ENCODE assay signal across 8 cellular contexts in the genomic region with DNA sequence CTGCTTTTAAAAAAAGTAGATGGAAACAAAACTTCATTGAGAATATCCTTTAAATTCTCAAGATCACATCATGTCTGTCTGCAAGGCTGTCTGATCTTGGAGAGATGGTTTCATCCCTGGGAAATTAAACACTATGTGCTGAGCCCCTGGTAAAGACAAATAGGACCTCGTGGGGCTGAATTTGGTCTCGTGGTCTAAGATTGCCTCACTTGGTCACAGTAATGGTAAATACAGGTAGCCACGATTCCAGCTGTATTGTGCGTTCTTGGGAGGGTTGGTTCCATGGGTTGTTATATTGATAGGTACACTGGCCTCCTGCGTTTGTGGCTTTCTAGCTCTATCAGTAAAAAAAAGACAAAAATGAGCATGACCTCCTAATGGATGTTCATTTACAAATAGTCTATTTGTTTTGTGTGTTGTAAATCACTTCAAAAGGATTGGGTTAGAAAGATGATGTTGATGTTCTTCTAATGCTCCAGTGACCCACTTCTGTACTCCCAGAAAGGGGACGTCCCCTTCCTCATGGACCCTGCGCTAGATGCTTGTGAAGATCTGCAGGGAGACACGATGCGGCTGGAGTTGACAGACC. TPM values are rescaled to one million over a fixed set of nuclear protein-coding genes. Genes with fewer than 3 reads are reported as not detected.
DNase-seq lines count a peak whose midpoint lies in the region; ATAC-seq and TF ChIP-seq lines count a peak whose summit lies in the region.

No MANE protein-coding gene starts in this region.

- no peak for ATAC-seq in natural killer cell treated with Interleukin-12 subunit alpha and Interleukin-12 subunit beta and Interleukin-15 and Interleukin-18, amount 100 ng/mL, for 72 hours
- ATAC-seq in GM21723 (IDR thresholded peaks at IDR 0.05; ENCODE audit: unreplicated experiment) (no peak), GM18909 (IDR thresholded peaks at IDR 0.05; ENCODE audit: poor library complexity, unreplicated experiment) (no peak), omental fat pad (ENCODE audit: low FRiP score) (no peak)

- no peak overlapping the region for H2BK12ac ChIP-seq in neuronal stem cell (ENCODE audit: low read length)

- H3K4me3 ChIP-seq in BLaER1 (peak overlapping the region; percentile 93), Karpas-422 (ENCODE audit: low read length) (peak overlapping the region; percentile 97), neuronal stem cell (ENCODE audit: low read length in 2 of 2) (peak overlapping the region in 1 of 2 donors; percentile 62)

- peaks cover 48% of the 10 kb centered on the region for H3K4me1 ChIP-seq in BLaER1
- peaks cover 39% of the 10 kb centered on the region for H3K4me1 ChIP-seq in Karpas-422 (ENCODE audit: low read length)
- H3K4me1 ChIP-seq in neuronal stem cell (ENCODE audit: control insufficient read depth in 2 of 2, insufficient read depth in 1 of 2, low read depth in 1 of 2, low read length in 2 of 2): peaks cover 5 to 16% of the 10 kb centered on the region in 2 donors

- no peak overlapping the region for H2BK5ac ChIP-seq in neuronal stem cell (ENCODE audit: low read length)

- H3K9me2 ChIP-seq in Karpas-422 (replicated peaks; ENCODE audit: insufficient read depth, low read length): no peaks in the 10 kb centered on the region

- H3K18ac ChIP-seq in neuronal stem cell (ENCODE audit: low read length): no peak overlapping the region

- H3K27me3 ChIP-seq in BLaER1 (no peaks in the 10 kb centered on the region), Karpas-422 (ENCODE audit: low read length) (no peaks in the 10 kb centered on the region), neuronal stem cell (ENCODE audit: control insufficient read depth in 3 of 3, insufficient read depth in 3 of 3, low read depth in 1 of 3, low read length in 3 of 3) (no peaks in the 10 kb centered on the region)

- no peak for DNase-seq in Karpas-422
- DNase-seq in chondrocyte (ENCODE audit: low spot score): no peak
- DNase-seq in natural killer cell treated with Interleukin-12 subunit alpha and Interleukin-12 subunit beta and Interleukin-15 and Interleukin-18, amount 100 ng/mL, for 72 hours (ENCODE audit: low spot score): no peak
- DNase-seq in omental fat pad (ENCODE audit: low spot score): no peak
- DNase-seq in neuronal stem cell (ENCODE audit: low spot score): no peak

- H2BK120ac ChIP-seq in neuronal stem cell (ENCODE audit: low read depth, low read length): no peak overlapping the region

- no peak overlapping the region for H3K23ac ChIP-seq in neuronal stem cell (ENCODE audit: low read depth, low read length, poor library complexity)

- peaks cover 5% of the 10 kb centered on the region for H3K36me3 Mint-ChIP-seq in chondrocyte (ENCODE audit: low read depth)
- peaks cover 16% of the 10 kb centered on the region for H3K36me3 Mint-ChIP-seq in natural killer cell treated with Interleukin-12 subunit alpha and Interleukin-12 subunit beta and Interleukin-15 and Interleukin-18, amount 100 ng/mL, for 72 hours

- H3K79me1 ChIP-seq in neuronal stem cell (ENCODE audit: low read depth, low read length): no peaks in the 10 kb centered on the region

- H2BK15ac ChIP-seq in neuronal stem cell (ENCODE audit: low read length): no peak overlapping the region

- peak overlapping the region; percentile 79 for H3K4me3 Mint-ChIP-seq in chondrocyte (ENCODE audit: unreplicated experiment)
- H3K4me3 Mint-ChIP-seq in natural killer cell treated with Interleukin-12 subunit alpha and Interleukin-12 subunit beta and Interleukin-15 and Interleukin-18, amount 100 ng/mL, for 72 hours: peak overlapping the region; percentile 96

- H3K9ac ChIP-seq in BLaER1 (peak overlapping the region; percentile 99), Karpas-422 (ENCODE audit: low read length) (peak overlapping the region; percentile 95), neuronal stem cell (ENCODE audit: low read depth, low read length, poor library complexity) (no peak overlapping the region)

- H4K20me1 ChIP-seq in BLaER1 (peaks cover 63% of the 10 kb centered on the region), Karpas-422 (ENCODE audit: insufficient read depth, low read depth, low read length) (peaks cover 42% of the 10 kb centered on the region; the same call in 1 of the 2 replicates)

- no CpG with 5 or more reads among the region's 9 CpGs for WGBS in neuronal stem cell (ENCODE audit: extremely low coverage in 2 of 2, insufficient read length in 2 of 2, insufficient replicate concordance in 1 of 2), 2 donors

- H3K14ac ChIP-seq in neuronal stem cell (ENCODE audit: low read length): no peak overlapping the region

- no peak overlapping the region for H3K4ac ChIP-seq in neuronal stem cell (ENCODE audit: low read length)

- H3K4me2 ChIP-seq in BLaER1 (peak overlapping the region; percentile 94), Karpas-422 (ENCODE audit: low read depth, low read length, poor library complexity, severe bottlenecking) (peak overlapping the region; percentile 87), neuronal stem cell (ENCODE audit: insufficient read depth, low read length, poor library complexity, severe bottlenecking) (no peak overlapping the region)

- peak overlapping the region; percentile 95 for H3K27ac Mint-ChIP-seq in chondrocyte (ENCODE audit: unreplicated experiment)
- H3K27ac Mint-ChIP-seq in natural killer cell treated with Interleukin-12 subunit alpha and Interleukin-12 subunit beta and Interleukin-15 and Interleukin-18, amount 100 ng/mL, for 72 hours: peak overlapping the region; percentile 79 to 89

- H2AK5ac ChIP-seq in neuronal stem cell (ENCODE audit: low read depth, low read length): no peak overlapping the region

- H3K27ac ChIP-seq in BLaER1 (peak overlapping the region; percentile 100), Karpas-422 (ENCODE audit: low read length) (no peak overlapping the region), neuronal stem cell (replicated peaks; ENCODE audit: low read length) (no peak overlapping the region)

- H3K9me3 Mint-ChIP-seq in chondrocyte (ENCODE audit: low read depth): no peaks in the 10 kb centered on the region
- H3K9me3 Mint-ChIP-seq in natural killer cell treated with Interleukin-12 subunit alpha and Interleukin-12 subunit beta and Interleukin-15 and Interleukin-18, amount 100 ng/mL, for 72 hours: no peaks in the 10 kb centered on the region

- H3K36me3 ChIP-seq in BLaER1 (peaks cover 38% of the 10 kb centered on the region), Karpas-422 (ENCODE audit: insufficient read depth, low read length) (peaks cover 5% of the 10 kb centered on the region; the same call in 1 of the 2 replicates), neuronal stem cell (replicated peaks in 1 of 2; ENCODE audit: control insufficient read depth in 2 of 2, insufficient read depth in 2 of 2, low read length in 2 of 2) (peaks cover 5 to 37% of the 10 kb centered on the region in 2 donors)

- H4K8ac ChIP-seq in neuronal stem cell (ENCODE audit: low read depth, low read length): no peak overlapping the region

- TF ChIP-seq CTCF in chondrocyte (IDR thresholded peaks at IDR 0.05) (no peak), omental fat pad (IDR thresholded peaks at IDR 0.05) (no peak)

- H3K9me3 ChIP-seq in BLaER1 (no peaks in the 10 kb centered on the region), Karpas-422 (ENCODE audit: low read length) (no peaks in the 10 kb centered on the region), neuronal stem cell (replicated peaks in 1 of 2; ENCODE audit: control insufficient read depth in 2 of 2, insufficient read depth in 1 of 2, low read depth in 1 of 2, low read length in 2 of 2) (no peaks in the 10 kb centered on the region)

- H3K4me1 Mint-ChIP-seq in chondrocyte (ENCODE audit: low read depth): peaks cover 55% of the 10 kb centered on the region
- H3K4me1 Mint-ChIP-seq in natural killer cell treated with Interleukin-12 subunit alpha and Interleukin-12 subunit beta and Interleukin-15 and Interleukin-18, amount 100 ng/mL, for 72 hours (ENCODE audit: low read depth in 2 of 2): peaks cover 37% of the 10 kb centered on the region in 2 donors

- H4K91ac ChIP-seq in neuronal stem cell (ENCODE audit: low read depth, low read length, poor library complexity): no peak overlapping the region

- no peaks in the 10 kb centered on the region for H3K27me3 Mint-ChIP-seq in chondrocyte (ENCODE audit: low read depth)
- H3K27me3 Mint-ChIP-seq in natural killer cell treated with Interleukin-12 subunit alpha and Interleukin-12 subunit beta and Interleukin-15 and Interleukin-18, amount 100 ng/mL, for 72 hours: no peaks in the 10 kb centered on the region

- no peak overlapping the region for H2AFZ ChIP-seq in Karpas-422 (ENCODE audit: low read length)
- H2AFZ ChIP-seq in neuronal stem cell (ENCODE audit: low read length): no peak overlapping the region

- peaks cover 63% of the 10 kb centered on the region for H3K79me2 ChIP-seq in Karpas-422 (ENCODE audit: low read length)

RNA-seq across cellular contexts. Expression of gene CEBPG, which starts 1.7 kb away (rescaled TPM):
- total RNA-seq in Karpas-422 (2014; rRNA removed; shearing (Covaris generic); ENCODE audit: low replicate concordance): 42.7 and 47.3 TPM in 2 replicates
- total RNA-seq in chondrocyte: 16.3 to 54.4 TPM (median 50.2 TPM) in 3 replicates
- total RNA-seq in natural killer cell treated with Interleukin-12 subunit alpha and Interleukin-12 subunit beta and Interleukin-15 and Interleukin-18, amount 100 ng/mL, for 72 hours: 10 to 100 TPM; 26.3 to 29.2 TPM
- 10 to 100 TPM; 19.4 to 41.1 (median 30.0) TPM for total RNA-seq in omental fat pad
- 23.4 TPM for polyA plus RNA-seq in neuronal stem cell (2013, experiment 1 of 2)
- polyA plus RNA-seq in neuronal stem cell (2013, experiment 2 of 2): 23.1 TPM
